ENCODE assay signal across 18 cellular contexts in the genomic region with DNA sequence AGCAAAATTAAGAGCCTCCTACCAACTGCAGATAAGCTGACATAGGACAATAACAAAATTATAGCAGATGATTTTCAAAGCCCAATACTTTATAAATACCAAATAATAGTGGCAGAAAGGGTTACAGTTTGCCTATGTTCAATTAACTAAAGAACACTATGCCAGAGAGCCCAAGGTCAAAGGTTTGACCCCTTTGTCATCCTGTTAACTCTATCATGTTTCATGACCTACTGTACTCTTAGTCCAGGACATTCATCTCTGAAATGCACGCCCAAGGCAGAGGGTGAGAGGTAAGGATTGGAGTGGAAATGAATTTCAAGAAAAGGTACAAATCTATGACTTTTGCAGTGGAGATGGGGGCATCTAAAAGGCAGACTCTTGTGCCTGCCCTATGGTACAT.
DNase-seq lines count a peak whose midpoint lies in the region; ATAC-seq and TF ChIP-seq lines count a peak whose summit lies in the region.
"Had no signal": no experiment of that assay in that cellular context is flagged by ENCODE, and none has a peak within 500 bp of the region (broad histone marks: within the 10 kb centered on the region; RNA-seq: fewer than 3 reads in every experiment).

No MANE protein-coding gene starts in this region.

- ATAC-seq in T-cell (replicated peaks in 1 of 4), result no peak
- ATAC-seq: body of pancreas had no signal

- H3K36me3 ChIP-seq in BLaER1 (no peaks in the 10 kb centered on the region), breast epithelium (no peaks in the 10 kb centered on the region)
- no peaks in the 10 kb centered on the region for H3K36me3 ChIP-seq in CD4-positive, alpha-beta memory T cell (ENCODE audit: insufficient read depth, low read length)
- H3K36me3 ChIP-seq: Peyer's patch had no signal

- no peaks in the 10 kb centered on the region for H3K9me3 Mint-ChIP-seq in CD4-positive, alpha-beta memory T cell
- H3K9me3 Mint-ChIP-seq in T-cell, result no peaks in the 10 kb centered on the region
- H3K9me3 Mint-ChIP-seq in immature natural killer cell, result peaks cover 0 to 1% (median 0%) of the 10 kb centered on the region in 6 donors
- H3K9me3 Mint-ChIP-seq: HFFc6, nephron had no signal

- TF ChIP-seq POLR2A in breast epithelium (IDR thresholded peaks at IDR 0.05), result no peak

- peak overlapping the region; percentile 43; the same call in 1 of the 2 replicates for H3K4me2 ChIP-seq in BLaER1

- H3K36me3 Mint-ChIP-seq in CD4-positive, alpha-beta memory T cell, result peaks cover 0 to 4% of the 10 kb centered on the region in 2 donors
- H3K36me3 Mint-ChIP-seq in T-cell (no peaks in the 10 kb centered on the region), immature natural killer cell (peaks cover 0 to 9% (median 0%) of the 10 kb centered on the region in 3 donors)

- H3K27me3 ChIP-seq in BLaER1, result no peaks in the 10 kb centered on the region
- H3K27me3 ChIP-seq in CD4-positive, alpha-beta memory T cell (ENCODE audit: insufficient read depth, low read length), result no peaks in the 10 kb centered on the region
- H3K27me3 ChIP-seq in breast epithelium, result no peaks in the 10 kb centered on the region
- H3K27me3 ChIP-seq: body of pancreas, Peyer's patch had no signal

- peaks cover 6 to 25% (median 9%) of the 10 kb centered on the region in 4 donors for H3K4me1 Mint-ChIP-seq in CD4-positive, alpha-beta memory T cell
- H3K4me1 Mint-ChIP-seq in T-cell, result peaks cover 40 to 47% (median 40%) of the 10 kb centered on the region in 3 donors
- peaks cover 35% of the 10 kb centered on the region in 2 donors for H3K4me1 Mint-ChIP-seq in immature natural killer cell
- H3K4me1 Mint-ChIP-seq: nephron had no signal

- no peak for DNase-seq in CD4-positive, alpha-beta memory T cell
- DNase-seq in T-cell (no peak), immature natural killer cell (no peak), amniotic stem cell (lab: John Stamatoyannopoulos, UW) (no peak), NCI-H1417 treated with DMSO at 0.1 percent for 48 hours (lab: John Stamatoyannopoulos, UW) (no peak), breast epithelium (ENCODE audit: low spot score in 2 of 2) (no peak)
- DNase-seq: body of pancreas; cortex of kidney; HFFc6; kidney; mammary epithelial cell; NCI-H146; NCI-H82; stimulated activated CD4-positive, alpha-beta T cell treated with anti-CD3 and anti-CD28 coated beads, Interleukin-2, amount 100 ng/mL, for 48 hours had no signal

- intact Hi-C loops in CD4-positive, alpha-beta memory T cell (cut with micrococcal nuclease), result no loop called here
- intact Hi-C loops in breast epithelium (cut with DNase I; ENCODE audit: low total_unique reads), result no loop called here

- no peaks in the 10 kb centered on the region for H4K20me1 ChIP-seq in BLaER1

- no peak overlapping the region for H3K9ac ChIP-seq in BLaER1

- peak overlapping the region in 3 of 7 donors; percentile 13 to 85 (median 67) for H3K27ac Mint-ChIP-seq in CD4-positive, alpha-beta memory T cell
- peak overlapping the region; percentile 83 to 91 for H3K27ac Mint-ChIP-seq in T-cell
- H3K27ac Mint-ChIP-seq in immature natural killer cell, result peak overlapping the region; percentile 81 to 92 (median 84)
- H3K27ac Mint-ChIP-seq: HFFc6, nephron had no signal

- peaks cover 10% of the 10 kb centered on the region for H3K9me3 ChIP-seq in BLaER1
- no peaks in the 10 kb centered on the region for H3K9me3 ChIP-seq in CD4-positive, alpha-beta memory T cell (ENCODE audit: control insufficient read depth in 1 of 2, low read length in 2 of 2)
- H3K9me3 ChIP-seq in breast epithelium, result no peaks in the 10 kb centered on the region
- H3K9me3 ChIP-seq: body of pancreas, Peyer's patch had no signal

- peaks cover 27% of the 10 kb centered on the region for H3K4me1 ChIP-seq in BLaER1
- peaks cover 7% of the 10 kb centered on the region for H3K4me1 ChIP-seq in CD4-positive, alpha-beta memory T cell (ENCODE audit: insufficient read depth, low read length)
- no peaks in the 10 kb centered on the region for H3K4me1 ChIP-seq in breast epithelium
- H3K4me1 ChIP-seq: body of pancreas, Peyer's patch had no signal

- no peaks in the 10 kb centered on the region for H3K27me3 Mint-ChIP-seq in CD4-positive, alpha-beta memory T cell
- H3K27me3 Mint-ChIP-seq in T-cell, result no peaks in the 10 kb centered on the region
- H3K27me3 Mint-ChIP-seq in immature natural killer cell (ENCODE audit: low read depth in 3 of 3), result peaks cover 0 to 5% (median under 1%) of the 10 kb centered on the region in 3 donors

- POLR2A ChIA-PET in CD4-positive, alpha-beta memory T cell (lab: Charles Lee; ENCODE audit: partially characterized antibody), result interaction anchor here (0.8 to 3.6 kb wide), 9 partner anchors 11 to 185 kb away, joined by 3 to 46 read pairs (median 6); a partner anchor contains a TSS
- POLR2A ChIA-PET in T-cell (lab: Charles Lee), result interaction anchor here in 1 of 2 donors (1.1 kb wide), 1 partner anchor 71 kb away, joined by 3 read pairs; a partner anchor contains a TSS

- peak overlapping the region; percentile 78 to 96 (median 90) for H3K4me3 Mint-ChIP-seq in CD4-positive, alpha-beta memory T cell
- H3K4me3 Mint-ChIP-seq in T-cell (peak overlapping the region; percentile 81 to 84 (median 82)), immature natural killer cell (peak overlapping the region; percentile 81 to 94 (median 90))
- H3K4me3 Mint-ChIP-seq: HFFc6, nephron had no signal

- no peak for TF ChIP-seq CTCF in breast epithelium (IDR thresholded peaks at IDR 0.05)

- no peak overlapping the region for H3K27ac ChIP-seq in BLaER1
- H3K27ac ChIP-seq in CD4-positive, alpha-beta memory T cell (ENCODE audit: low read depth, low read length), result no peak overlapping the region
- no peak overlapping the region for H3K27ac ChIP-seq in breast epithelium
- H3K27ac ChIP-seq: body of pancreas, SK-N-MC had no signal

- CTCF ChIA-PET in CD4-positive, alpha-beta memory T cell (lab: Charles Lee; ENCODE audit: partially characterized antibody), result interaction anchor here (0.9 to 2.0 kb wide), 6 partner anchors 15 to 278 kb away, joined by 3 to 10 read pairs (median 5); no protein-coding TSS in a partner anchor
- CTCF ChIA-PET in T-cell (lab: Charles Lee), result interaction anchor here in 1 of 2 donors (1.7 kb wide), 1 partner anchor 38 kb away, joined by 6 read pairs; no protein-coding TSS in a partner anchor

- H3K4me3 ChIP-seq in BLaER1 (no peak overlapping the region), breast epithelium (no peak overlapping the region)
- H3K4me3 ChIP-seq in CD4-positive, alpha-beta memory T cell (ENCODE audit: low read length in 2 of 2), result peak overlapping the region in 1 of 2 donors; percentile 48
- H3K4me3 ChIP-seq: body of pancreas, SK-N-MC had no signal
